8 cellular contexts compared by ENCODE assay signal in genomic region chr9:131707677-131708612, GRCh38. TPM values are rescaled to one million over a fixed set of nuclear protein-coding genes. Genes with fewer than 3 reads are reported as not detected.
DNase-seq lines count a peak whose midpoint lies in the region; ATAC-seq and TF ChIP-seq lines count a peak whose summit lies in the region.

No MANE protein-coding gene starts in this region.

- H3K27ac ChIP-seq in CD8-positive, alpha-beta T cell (ENCODE audit: low read depth, low read length) = no peak overlapping the region
- peak overlapping the region; percentile 39; the same call in 1 of the 2 replicates for H3K27ac ChIP-seq in IMR-90 (ENCODE audit: insufficient read depth, low read length)
- peak overlapping the region; percentile 58 to 93 (median 81) for H3K27ac ChIP-seq in heart left ventricle
- peak overlapping the region; percentile 14 for H3K27ac ChIP-seq in smooth muscle cell (ENCODE audit: low read depth)

- peaks cover 63% of the 10 kb centered on the region for H3K79me2 ChIP-seq in smooth muscle cell (ENCODE audit: low read depth)

- no peaks in the 10 kb centered on the region for H3K27me3 ChIP-seq in CD8-positive, alpha-beta T cell (ENCODE audit: insufficient read depth, low read length)
- no peaks in the 10 kb centered on the region for H3K27me3 ChIP-seq in IMR-90 (ENCODE audit: control insufficient read depth, insufficient read depth, low read length)
- no peaks in the 10 kb centered on the region for H3K27me3 ChIP-seq in heart left ventricle
- H3K27me3 ChIP-seq in smooth muscle cell (ENCODE audit: low read depth) = no peaks in the 10 kb centered on the region

- H2BK20ac ChIP-seq in IMR-90 (ENCODE audit: low read depth, low read length) = peak overlapping the region; percentile 57

- peak; percentile 12 for ATAC-seq in CD8-positive, alpha-beta T cell
- peak; percentile 87 for ATAC-seq in IMR-90 (ENCODE audit: low read depth)
- no peak for ATAC-seq in activated CD8-positive, alpha-beta T cell treated with anti-CD3 and anti-CD28 coated beads for 36 hours
- ATAC-seq in heart left ventricle = peak; percentile 81 to 97 (median 92)
- no peak for ATAC-seq in HG03469 (IDR thresholded peaks at IDR 0.05; ENCODE audit: unreplicated experiment)

- no peak overlapping the region for H3K4me3 Mint-ChIP-seq in CD8-positive, alpha-beta T cell
- no peak overlapping the region for H3K4me3 Mint-ChIP-seq in activated CD8-positive, alpha-beta T cell treated with anti-CD3 and anti-CD28 coated beads for 36 hours

- H4K91ac ChIP-seq in IMR-90 (ENCODE audit: insufficient read depth, low read depth, low read length) = peak overlapping the region; percentile 73

- peak overlapping the region; percentile 66; the same call in 1 of the 2 replicates for H3K4me2 ChIP-seq in IMR-90 (ENCODE audit: low read depth, low read length)
- no peak overlapping the region for H3K4me2 ChIP-seq in smooth muscle cell

- H3F3A ChIP-seq in smooth muscle cell (ENCODE audit: low read depth) = peaks cover 13% of the 10 kb centered on the region

- H3K23ac ChIP-seq in IMR-90 (ENCODE audit: low read depth, low read length) = peak overlapping the region; percentile 4; the same call in 1 of the 2 replicates

- peak overlapping the region; percentile 69 for H3K27ac Mint-ChIP-seq in CD8-positive, alpha-beta T cell
- H3K27ac Mint-ChIP-seq in activated CD8-positive, alpha-beta T cell treated with anti-CD3 and anti-CD28 coated beads for 36 hours = peak overlapping the region; percentile 37

- peak overlapping the region; percentile 15 to 70; a peak in 2 of 4 replicates for H4K8ac ChIP-seq in IMR-90 (ENCODE audit: low read depth in 2 of 2, low read length in 2 of 2)

- H3K18ac ChIP-seq in IMR-90 (ENCODE audit: low read depth, low read length) = peak overlapping the region; percentile 19; the same call in 1 of the 2 replicates

- H3K9me3 Mint-ChIP-seq in CD8-positive, alpha-beta T cell = no peaks in the 10 kb centered on the region
- H3K9me3 Mint-ChIP-seq in activated CD8-positive, alpha-beta T cell treated with anti-CD3 and anti-CD28 coated beads for 36 hours = no peaks in the 10 kb centered on the region

- peaks cover 49 to 96% of the 10 kb centered on the region in 2 experiments for H3K79me1 ChIP-seq in IMR-90 (ENCODE audit: low read depth in 1 of 2, low read length in 2 of 2)

- TF ChIP-seq POLR2A in IMR-90 (IDR thresholded peaks at IDR 0.05; ENCODE audit: low read depth, low read length) = no peak
- no peak for TF ChIP-seq POLR2A in heart left ventricle (IDR thresholded peaks at IDR 0.05)

- H3K9me1 ChIP-seq in IMR-90 (ENCODE audit: insufficient read depth, low read length) = peaks cover 28% of the 10 kb centered on the region

- peaks cover 37% of the 10 kb centered on the region for H3K4me1 ChIP-seq in CD8-positive, alpha-beta T cell (ENCODE audit: insufficient read depth, low read length)
- H3K4me1 ChIP-seq in IMR-90 (ENCODE audit: control insufficient read depth, insufficient read depth, low read length) (peaks cover 11% of the 10 kb centered on the region), heart left ventricle (peaks cover 6 to 98% (median 58%) of the 10 kb centered on the region in 12 donors), smooth muscle cell (ENCODE audit: low read depth) (peaks cover 8% of the 10 kb centered on the region)

- peaks cover 83% of the 10 kb centered on the region for H3K4me1 Mint-ChIP-seq in CD8-positive, alpha-beta T cell (ENCODE audit: low read depth)
- H3K4me1 Mint-ChIP-seq in activated CD8-positive, alpha-beta T cell treated with anti-CD3 and anti-CD28 coated beads for 36 hours (ENCODE audit: low read depth) = peaks cover 85% of the 10 kb centered on the region

- peak overlapping the region; percentile 72; the same call in 1 of the 3 replicates for H2BK15ac ChIP-seq in IMR-90 (ENCODE audit: low read depth, low read length)

- no peak overlapping the region for H3K56ac ChIP-seq in IMR-90 (ENCODE audit: extremely low read depth, insufficient read depth, low read length)

- no peak overlapping the region; the same call in 1 of the 2 replicates for H4K5ac ChIP-seq in IMR-90 (ENCODE audit: low read depth, low read length)

- no peaks in the 10 kb centered on the region for H3K36me3 ChIP-seq in CD8-positive, alpha-beta T cell (ENCODE audit: insufficient read depth, low read length)
- H3K36me3 ChIP-seq in IMR-90 (ENCODE audit: control insufficient read depth, insufficient read depth, low read length) (no peaks in the 10 kb centered on the region), heart left ventricle (peaks cover 0 to 2% (median 0%) of the 10 kb centered on the region in 9 donors), smooth muscle cell (ENCODE audit: low read depth) (no peaks in the 10 kb centered on the region)

- peaks cover 13% of the 10 kb centered on the region for H3K36me3 Mint-ChIP-seq in CD8-positive, alpha-beta T cell
- H3K36me3 Mint-ChIP-seq in activated CD8-positive, alpha-beta T cell treated with anti-CD3 and anti-CD28 coated beads for 36 hours (ENCODE audit: low read depth) = peaks cover 11% of the 10 kb centered on the region

- CTCF ChIA-PET in CD8-positive, alpha-beta T cell (lab: Charles Lee) = interaction anchor here (1.3 kb wide), 1 partner anchor 12 kb away, joined by 3 read pairs; no protein-coding TSS in a partner anchor
- CTCF ChIA-PET in IMR-90 (lab: Yijun Ruan, JAX) = no interaction called here
- CTCF ChIA-PET in activated CD8-positive, alpha-beta T cell treated with anti-CD3 and anti-CD28 coated beads for 36 hours (lab: Charles Lee) = interaction anchor here (3.4 to 3.8 kb wide), 2 partner anchors 20 to 32 kb away, joined by 15 to 22 read pairs; partner anchors contain the start of gene RAPGEF1

- dilution Hi-C loops in IMR-90 (cut with HindIII; ENCODE audit: low sequenced_read_pairs, unreplicated experiment) = no loop called here

- H3K27me3 Mint-ChIP-seq in CD8-positive, alpha-beta T cell (ENCODE audit: low read depth) = no peaks in the 10 kb centered on the region
- no peaks in the 10 kb centered on the region for H3K27me3 Mint-ChIP-seq in activated CD8-positive, alpha-beta T cell treated with anti-CD3 and anti-CD28 coated beads for 36 hours

- H3K4ac ChIP-seq in IMR-90 (ENCODE audit: low read depth, low read length) = peak overlapping the region; percentile 74

- intact Hi-C loops in CD8-positive, alpha-beta T cell (cut with DNase I, micrococcal nuclease) = loop anchor here in 1 of 2 experiments (2.0 kb wide), 1 partner anchor 21 kb away; no protein-coding TSS in a partner anchor
- intact Hi-C loops in IMR-90 (cut with micrococcal nuclease) = no loop called here
- intact Hi-C loops in activated CD8-positive, alpha-beta T cell treated with anti-CD3 and anti-CD28 coated beads for 36 hours (cut with micrococcal nuclease) = loop anchor here (2.0 kb wide), 1 partner anchor 37 kb away; no protein-coding TSS in a partner anchor
- intact Hi-C loops in heart left ventricle (cut with DNase I) = loop anchor here in 4 of 10 donors (2.0 to 5.0 kb wide), 2 partner anchors 29 to 36 kb away; no protein-coding TSS in a partner anchor

- 50% methylated on average over 1 of the region's 11 CpGs; no CpG with 5 or more reads in 1 of the 2 experiments for WGBS in IMR-90 (ENCODE audit: extremely low coverage in 2 of 2, insufficient read length in 1 of 2), 2 experiments
- 27 to 34% (median 27%) methylated on average over 11 of the region's 11 CpGs for WGBS in heart left ventricle, 4 donors
- WGBS in smooth muscle cell (ENCODE audit: low lambda C conversion rate) = 80% methylated on average over 11 of the region's 11 CpGs

- H3K14ac ChIP-seq in IMR-90 (replicated peaks; ENCODE audit: low read depth, low read length) = peak overlapping the region; percentile 86

- BruUV-seq in IMR-90 (replicated peaks; lab: Mats Ljungman, UMichigan) = no TSS peak

- H2AFZ ChIP-seq in IMR-90 (replicated peaks; ENCODE audit: low read length, poor library complexity) (peak overlapping the region; percentile 16), smooth muscle cell (ENCODE audit: low read depth) (no peak overlapping the region)

- peak overlapping the region; percentile 86 for H2BK120ac ChIP-seq in IMR-90 (ENCODE audit: low read depth, low read length)

- H3K9me3 ChIP-seq in CD8-positive, alpha-beta T cell (ENCODE audit: low read length) = no peaks in the 10 kb centered on the region
- H3K9me3 ChIP-seq in IMR-90 (ENCODE audit: control insufficient read depth, insufficient read depth, low read length) = no peaks in the 10 kb centered on the region
- H3K9me3 ChIP-seq in heart left ventricle = no peaks in the 10 kb centered on the region
- H3K9me3 ChIP-seq in smooth muscle cell (replicated peaks; ENCODE audit: low read depth) = no peaks in the 10 kb centered on the region

- H2AK5ac ChIP-seq in IMR-90 (ENCODE audit: low read depth, low read length) = peak overlapping the region; percentile 94

- DNase-seq in CD8-positive, alpha-beta T cell = no peak
- DNase-seq in IMR-90 = peak; percentile 81
- peak; percentile 23 for DNase-seq in activated CD8-positive, alpha-beta T cell treated with anti-CD3 and anti-CD28 coated beads for 36 hours
- DNase-seq in heart left ventricle = peak; percentile 58 to 90 (median 75)
- DNase-seq in smooth muscle cell (lab: John Stamatoyannopoulos, UW; ENCODE audit: unreplicated experiment) = no peak
- DNase-seq in germinal center (ENCODE audit: low spot score) = no peak
- no peak for DNase-seq in activated effector memory CD4-positive, alpha-beta T cell treated with anti-CD3 and anti-CD28 coated beads, Interleukin-2, amount 50 U/mL, for 16 hours

- no peak for TF ChIP-seq CTCF in CD8-positive, alpha-beta T cell (IDR thresholded peaks at IDR 0.05)
- TF ChIP-seq CTCF in IMR-90 (conservative IDR thresholded peaks at IDR 0.05; ENCODE audit: low read depth, low read length) = no peak
- no peak for TF ChIP-seq CTCF in activated CD8-positive, alpha-beta T cell treated with anti-CD3 and anti-CD28 coated beads for 36 hours (IDR thresholded peaks at IDR 0.05)
- no peak for TF ChIP-seq CTCF in heart left ventricle (IDR thresholded peaks at IDR 0.05)
- no peak for TF ChIP-seq CTCF in smooth muscle cell (IDR thresholded peaks at IDR 0.05; ENCODE audit: borderline replicate concordance, insufficient read depth, poor library complexity, severe bottlenecking)

- in situ Hi-C loops in IMR-90 (cut with MboI; ENCODE audit: low sequenced_read_pairs) = no loop called here

- no peak overlapping the region for H3K4me3 ChIP-seq in CD8-positive, alpha-beta T cell (ENCODE audit: low read depth, low read length)
- H3K4me3 ChIP-seq in IMR-90 (ENCODE audit: insufficient read depth, low read depth, low read length) (no peak overlapping the region), heart left ventricle (peak overlapping the region; percentile 7 to 61 (median 44)), smooth muscle cell (no peak overlapping the region)

- peak overlapping the region; percentile 47 for H2AK9ac ChIP-seq in IMR-90 (replicated peaks; ENCODE audit: low read depth, low read length, poor library complexity)

- H3K9ac ChIP-seq in IMR-90 (ENCODE audit: low read depth, low read length) (no peak overlapping the region; the same call in 1 of the 2 replicates), smooth muscle cell (ENCODE audit: low read depth) (no peak overlapping the region)

- POLR2A ChIA-PET in CD8-positive, alpha-beta T cell (lab: Charles Lee) = no interaction called here
- POLR2A ChIA-PET in IMR-90 (lab: Charles Lee; ENCODE audit: unreplicated experiment) = no interaction called here
- POLR2A ChIA-PET in activated CD8-positive, alpha-beta T cell treated with anti-CD3 and anti-CD28 coated beads for 36 hours (lab: Charles Lee) = interaction anchor here (1.3 to 15.1 kb wide), 3 partner anchors 11 to 39 kb away, joined by 4 to 119 read pairs (median 13); no protein-coding TSS in a partner anchor

- peak overlapping the region; percentile 74 for H2BK5ac ChIP-seq in IMR-90 (ENCODE audit: low read depth, low read length, poor library complexity, severe bottlenecking)

- no peak for TF ChIP-seq RAD21 in IMR-90 (IDR thresholded peaks at IDR 0.05; ENCODE audit: low read length)

- peaks cover 33% of the 10 kb centered on the region for H4K20me1 ChIP-seq in IMR-90 (ENCODE audit: insufficient read depth, low read length)
- peaks cover 68% of the 10 kb centered on the region for H4K20me1 ChIP-seq in smooth muscle cell (ENCODE audit: low read depth)

RNA-seq across cellular contexts. Expression of gene RAPGEF1, which starts 31.9 kb away (rescaled TPM):
- total RNA-seq in CD8-positive, alpha-beta T cell = 100 to 1,000 TPM; 127 to 130 TPM
- total RNA-seq in IMR-90 (2012; rRNA removed) = 13.1 and 13.3 TPM in 2 replicates
- polyA plus RNA-seq in IMR-90 (2012; rRNA removed) = 22.3 and 23.0 TPM in 2 replicates
- 14.6 and 21.5 TPM in 2 replicates for polyA plus RNA-seq in IMR-90 (2012; cell fraction: cytosol; rRNA removed)
- polyA plus RNA-seq in IMR-90 (2012; cell fraction: nucleus; rRNA removed; ENCODE audit: low replicate concordance) = 30.5 and 31.7 TPM in 2 replicates
- 10 to 100 TPM; 84.5 to 85.2 TPM for total RNA-seq in activated CD8-positive, alpha-beta T cell treated with anti-CD3 and anti-CD28 coated beads for 36 hours
- 100 to 1,000 TPM in 7 of 9 donors, 10 to 100 TPM in 2; 81.9 to 161 (median 116) TPM for total RNA-seq in heart left ventricle
- polyA plus RNA-seq in heart left ventricle = 100 to 1,000 TPM in 1 of 2 donors, 10 to 100 TPM in 1; 50.6 to 114 TPM
- 15.3 and 17.8 TPM in 2 replicates for total RNA-seq in smooth muscle cell
- polyA plus RNA-seq in smooth muscle cell = 16.4 and 21.8 TPM in 2 replicates

Comparison
In these comparisons a context has a peak if more than half of its experiments do, and no peak if none do; other contexts are left out.
1. ATAC-seq: peak in CD8-positive, alpha-beta T cell (single experiment), IMR-90 (single experiment) and heart left ventricle (4 of 4); none in activated CD8-positive, alpha-beta T cell treated with anti-CD3 and anti-CD28 coated beads for 36 hours (single experiment) and HG03469 (single experiment).
2. DNase-seq: peak in IMR-90 (single experiment), activated CD8-positive, alpha-beta T cell treated with anti-CD3 and anti-CD28 coated beads for 36 hours (single experiment) and heart left ventricle (5 of 5); none in CD8-positive, alpha-beta T cell (0 of 7), smooth muscle cell (single experiment), germinal center (single experiment) and activated effector memory CD4-positive, alpha-beta T cell treated with anti-CD3 and anti-CD28 coated beads, Interleukin-2, amount 50 U/mL, for 16 hours (single experiment).
3. H3K4me3 ChIP-seq: peak in heart left ventricle (12 of 12); none in CD8-positive, alpha-beta T cell (single experiment), IMR-90 (single experiment) and smooth muscle cell (single experiment).